In the genomic region with DNA sequence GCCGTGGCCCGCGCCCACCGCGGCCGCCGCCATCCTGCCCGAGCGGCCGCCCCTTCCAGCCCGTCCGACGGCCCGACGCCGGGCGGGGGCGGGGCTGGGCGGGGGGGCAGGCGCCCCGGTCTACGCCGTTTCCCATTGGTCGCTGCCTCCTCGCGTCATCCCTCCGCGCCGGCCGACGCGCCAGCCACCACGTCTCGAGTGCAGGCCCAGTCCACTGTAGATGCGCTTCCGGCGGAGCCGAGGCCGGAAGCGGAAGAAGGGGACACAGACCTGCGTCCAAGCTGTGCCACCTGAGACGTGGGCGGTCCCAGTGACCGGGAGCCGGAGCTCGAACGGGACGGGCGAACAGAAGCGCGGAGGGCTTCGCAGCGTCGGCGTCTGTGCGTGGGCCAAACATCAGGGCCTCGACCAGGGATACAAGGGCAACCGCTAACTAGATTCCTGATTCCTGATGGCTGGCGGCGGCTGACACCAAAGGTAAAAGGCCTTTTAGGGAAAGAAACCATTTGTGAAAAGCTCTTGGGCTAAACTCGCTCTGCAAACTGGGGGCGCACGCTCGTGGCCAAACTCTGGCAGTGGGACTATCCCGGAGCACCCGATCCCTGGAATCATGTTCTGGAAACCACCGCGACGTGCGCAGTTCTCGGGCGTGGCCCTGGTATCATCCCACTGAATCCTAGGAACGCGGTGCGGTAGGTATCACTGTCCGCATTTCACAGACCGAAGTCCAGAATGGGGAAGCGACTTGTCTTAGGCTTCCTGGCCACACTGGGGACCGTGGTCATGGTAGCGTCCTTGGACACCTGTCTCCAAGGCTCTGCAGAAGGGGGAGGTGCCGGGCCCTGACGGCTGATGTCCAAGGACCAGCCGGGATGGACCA, we compare ENCODE assay signal across 1 cellular context.
A peak's percentile ranks its signal among the peaks of the same experiment; 100 is the strongest.
TF ChIP-seq lines count a peak whose summit lies in the region.

Gene SLC35E1 (minus strand): TSS at position 84 of the 880 bp plus-strand sequence. CDS start 51 bp downstream, at position 33.

TF ChIP-seq in K562, 482 proteins besides CTCF, POLR2A, EP300 and RAD21 (continued from another document and continues in another):
- TF ChIP-seq, protein P1, sequence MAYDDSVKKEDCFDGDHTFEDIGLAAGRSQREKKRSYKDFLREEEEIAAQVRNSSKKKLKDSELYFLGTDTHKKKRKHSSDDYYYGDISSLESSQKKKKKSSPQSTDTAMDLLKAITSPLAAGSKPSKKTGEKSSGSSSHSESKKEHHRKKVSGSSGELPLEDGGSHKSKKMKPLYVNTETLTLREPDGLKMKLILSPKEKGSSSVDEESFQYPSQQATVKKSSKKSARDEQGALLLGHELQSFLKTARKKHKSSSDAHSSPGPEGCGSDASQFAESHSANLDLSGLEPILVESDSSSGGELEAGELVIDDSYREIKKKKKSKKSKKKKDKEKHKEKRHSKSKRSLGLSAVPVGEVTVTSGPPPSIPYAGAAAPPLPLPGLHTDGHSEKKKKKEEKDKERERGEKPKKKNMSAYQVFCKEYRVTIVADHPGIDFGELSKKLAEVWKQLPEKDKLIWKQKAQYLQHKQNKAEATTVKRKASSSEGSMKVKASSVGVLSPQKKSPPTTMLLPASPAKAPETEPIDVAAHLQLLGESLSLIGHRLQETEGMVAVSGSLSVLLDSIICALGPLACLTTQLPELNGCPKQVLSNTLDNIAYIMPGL (CRISPR knock-in tag; IDR thresholded peaks at IDR 0.05): no peak
- no peak for TF ChIP-seq ZKSCAN3 (CRISPR knock-in tag; IDR thresholded peaks at IDR 0.05)
- TF ChIP-seq ZC3H8 (IDR thresholded peaks at IDR 0.05): no peak
- no peak for TF ChIP-seq BACH1 (tag; IDR thresholded peaks at IDR 0.05)
- TF ChIP-seq ZC3H4 (CRISPR knock-in tag; IDR thresholded peaks at IDR 0.05; ENCODE audit: borderline replicate concordance): no peak
- TF ChIP-seq EGR1 (conservative IDR thresholded peaks at IDR 0.05): peak; percentile 95
- TF ChIP-seq RBBP5 (IDR thresholded peaks at IDR 0.05; ENCODE audit: borderline replicate concordance, insufficient read depth, low read length, poor library complexity, severe bottlenecking): no peak
- no peak for TF ChIP-seq BRD9 (IDR thresholded peaks at IDR 0.05; ENCODE audit: low read depth, partially characterized antibody)
- TF ChIP-seq, protein P2, sequence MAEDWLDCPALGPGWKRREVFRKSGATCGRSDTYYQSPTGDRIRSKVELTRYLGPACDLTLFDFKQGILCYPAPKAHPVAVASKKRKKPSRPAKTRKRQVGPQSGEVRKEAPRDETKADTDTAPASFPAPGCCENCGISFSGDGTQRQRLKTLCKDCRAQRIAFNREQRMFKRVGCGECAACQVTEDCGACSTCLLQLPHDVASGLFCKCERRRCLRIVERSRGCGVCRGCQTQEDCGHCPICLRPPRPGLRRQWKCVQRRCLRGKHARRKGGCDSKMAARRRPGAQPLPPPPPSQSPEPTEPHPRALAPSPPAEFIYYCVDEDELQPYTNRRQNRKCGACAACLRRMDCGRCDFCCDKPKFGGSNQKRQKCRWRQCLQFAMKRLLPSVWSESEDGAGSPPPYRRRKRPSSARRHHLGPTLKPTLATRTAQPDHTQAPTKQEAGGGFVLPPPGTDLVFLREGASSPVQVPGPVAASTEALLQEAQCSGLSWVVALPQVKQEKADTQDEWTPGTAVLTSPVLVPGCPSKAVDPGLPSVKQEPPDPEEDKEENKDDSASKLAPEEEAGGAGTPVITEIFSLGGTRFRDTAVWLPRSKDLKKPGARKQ (CRISPR knock-in tag; IDR thresholded peaks at IDR 0.05): no peak
- TF ChIP-seq MCM2 (IDR thresholded peaks at IDR 0.05; ENCODE audit: low read depth): 0 out of 2 replicates have a peak, but pooled peaks have one; percentile 17
- no peak for TF ChIP-seq FOXJ3 (CRISPR knock-in tag; IDR thresholded peaks at IDR 0.05)
- TF ChIP-seq, protein P3, sequence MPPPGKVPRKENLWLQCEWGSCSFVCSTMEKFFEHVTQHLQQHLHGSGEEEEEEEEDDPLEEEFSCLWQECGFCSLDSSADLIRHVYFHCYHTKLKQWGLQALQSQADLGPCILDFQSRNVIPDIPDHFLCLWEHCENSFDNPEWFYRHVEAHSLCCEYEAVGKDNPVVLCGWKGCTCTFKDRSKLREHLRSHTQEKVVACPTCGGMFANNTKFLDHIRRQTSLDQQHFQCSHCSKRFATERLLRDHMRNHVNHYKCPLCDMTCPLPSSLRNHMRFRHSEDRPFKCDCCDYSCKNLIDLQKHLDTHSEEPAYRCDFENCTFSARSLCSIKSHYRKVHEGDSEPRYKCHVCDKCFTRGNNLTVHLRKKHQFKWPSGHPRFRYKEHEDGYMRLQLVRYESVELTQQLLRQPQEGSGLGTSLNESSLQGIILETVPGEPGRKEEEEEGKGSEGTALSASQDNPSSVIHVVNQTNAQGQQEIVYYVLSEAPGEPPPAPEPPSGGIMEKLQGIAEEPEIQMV (tag; conservative IDR thresholded peaks at IDR 0.05; ENCODE audit: low read depth): no peak
- no peak for TF ChIP-seq NCOA4 (IDR thresholded peaks at IDR 0.05; ENCODE audit: partially characterized antibody)
- no peak for TF ChIP-seq MEF2A (IDR thresholded peaks at IDR 0.05; ENCODE audit: control insufficient read depth, low read depth, low read length)
- TF ChIP-seq, protein P4, sequence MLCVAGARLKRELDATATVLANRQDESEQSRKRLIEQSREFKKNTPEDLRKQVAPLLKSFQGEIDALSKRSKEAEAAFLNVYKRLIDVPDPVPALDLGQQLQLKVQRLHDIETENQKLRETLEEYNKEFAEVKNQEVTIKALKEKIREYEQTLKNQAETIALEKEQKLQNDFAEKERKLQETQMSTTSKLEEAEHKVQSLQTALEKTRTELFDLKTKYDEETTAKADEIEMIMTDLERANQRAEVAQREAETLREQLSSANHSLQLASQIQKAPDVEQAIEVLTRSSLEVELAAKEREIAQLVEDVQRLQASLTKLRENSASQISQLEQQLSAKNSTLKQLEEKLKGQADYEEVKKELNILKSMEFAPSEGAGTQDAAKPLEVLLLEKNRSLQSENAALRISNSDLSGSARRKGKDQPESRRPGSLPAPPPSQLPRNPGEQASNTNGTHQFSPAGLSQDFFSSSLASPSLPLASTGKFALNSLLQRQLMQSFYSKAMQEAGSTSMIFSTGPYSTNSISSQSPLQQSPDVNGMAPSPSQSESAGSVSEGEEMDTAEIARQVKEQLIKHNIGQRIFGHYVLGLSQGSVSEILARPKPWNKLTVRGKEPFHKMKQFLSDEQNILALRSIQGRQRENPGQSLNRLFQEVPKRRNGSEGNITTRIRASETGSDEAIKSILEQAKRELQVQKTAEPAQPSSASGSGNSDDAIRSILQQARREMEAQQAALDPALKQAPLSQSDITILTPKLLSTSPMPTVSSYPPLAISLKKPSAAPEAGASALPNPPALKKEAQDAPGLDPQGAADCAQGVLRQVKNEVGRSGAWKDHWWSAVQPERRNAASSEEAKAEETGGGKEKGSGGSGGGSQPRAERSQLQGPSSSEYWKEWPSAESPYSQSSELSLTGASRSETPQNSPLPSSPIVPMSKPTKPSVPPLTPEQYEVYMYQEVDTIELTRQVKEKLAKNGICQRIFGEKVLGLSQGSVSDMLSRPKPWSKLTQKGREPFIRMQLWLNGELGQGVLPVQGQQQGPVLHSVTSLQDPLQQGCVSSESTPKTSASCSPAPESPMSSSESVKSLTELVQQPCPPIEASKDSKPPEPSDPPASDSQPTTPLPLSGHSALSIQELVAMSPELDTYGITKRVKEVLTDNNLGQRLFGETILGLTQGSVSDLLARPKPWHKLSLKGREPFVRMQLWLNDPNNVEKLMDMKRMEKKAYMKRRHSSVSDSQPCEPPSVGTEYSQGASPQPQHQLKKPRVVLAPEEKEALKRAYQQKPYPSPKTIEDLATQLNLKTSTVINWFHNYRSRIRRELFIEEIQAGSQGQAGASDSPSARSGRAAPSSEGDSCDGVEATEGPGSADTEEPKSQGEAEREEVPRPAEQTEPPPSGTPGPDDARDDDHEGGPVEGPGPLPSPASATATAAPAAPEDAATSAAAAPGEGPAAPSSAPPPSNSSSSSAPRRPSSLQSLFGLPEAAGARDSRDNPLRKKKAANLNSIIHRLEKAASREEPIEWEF (CRISPR knock-in tag; IDR thresholded peaks at IDR 0.05): no peak
- TF ChIP-seq TRIM25 (IDR thresholded peaks at IDR 0.05; ENCODE audit: borderline replicate concordance): no peak
- TF ChIP-seq KDM1A (IDR thresholded peaks at IDR 0.05): no peak
- no peak for TF ChIP-seq ADNP (tag; IDR thresholded peaks at IDR 0.05)
- no peak for TF ChIP-seq CBX5 (IDR thresholded peaks at IDR 0.05; ENCODE audit: borderline replicate concordance, low read depth)
- no peak for TF ChIP-seq KAT2B (IDR thresholded peaks at IDR 0.05; ENCODE audit: low read depth, low read length)
- TF ChIP-seq ZZZ3 (IDR thresholded peaks at IDR 0.05): no peak
- no peak for TF ChIP-seq ERF (CRISPR knock-in tag; IDR thresholded peaks at IDR 0.05)
- TF ChIP-seq SETDB1 (IDR thresholded peaks at IDR 0.05; ENCODE audit: low read length): no peak
- TF ChIP-seq, protein P5, sequence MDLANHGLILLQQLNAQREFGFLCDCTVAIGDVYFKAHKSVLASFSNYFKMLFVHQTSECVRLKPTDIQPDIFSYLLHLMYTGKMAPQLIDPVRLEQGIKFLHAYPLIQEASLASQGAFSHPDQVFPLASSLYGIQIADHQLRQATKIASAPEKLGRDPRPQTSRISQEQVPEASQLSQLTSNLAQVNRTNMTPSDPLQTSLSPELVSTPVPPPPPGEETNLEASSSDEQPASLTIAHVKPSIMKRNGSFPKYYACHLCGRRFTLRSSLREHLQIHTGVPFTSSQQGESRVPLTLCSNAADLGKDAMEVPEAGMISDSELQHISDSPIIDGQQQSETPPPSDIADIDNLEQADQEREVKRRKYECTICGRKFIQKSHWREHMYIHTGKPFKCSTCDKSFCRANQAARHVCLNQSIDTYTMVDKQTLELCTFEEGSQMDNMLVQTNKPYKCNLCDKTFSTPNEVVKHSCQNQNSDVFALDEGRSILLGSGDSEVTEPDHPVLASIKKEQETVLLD (IDR thresholded peaks at IDR 0.05): no peak
- TF ChIP-seq MAZ (CRISPR knock-in tag; conservative IDR thresholded peaks at IDR 0.05 in 1 of 2, IDR thresholded peaks at IDR 0.05 in 1 of 2): peak; percentile 78 to 88
- TF ChIP-seq PYGO2 (tag; IDR thresholded peaks at IDR 0.05): no peak
- TF ChIP-seq ILF3 (IDR thresholded peaks at IDR 0.05; ENCODE audit: borderline replicate concordance): no peak
- no peak for TF ChIP-seq RB1 (IDR thresholded peaks at IDR 0.05; ENCODE audit: low read depth)
- no peak for TF ChIP-seq ZNF263 (CRISPR knock-in tag; IDR thresholded peaks at IDR 0.05; ENCODE audit: borderline replicate concordance)
- TF ChIP-seq ZNF408 (CRISPR knock-in tag; IDR thresholded peaks at IDR 0.05; ENCODE audit: low read depth): no peak
- no peak for TF ChIP-seq ZNF23 (CRISPR knock-in tag; IDR thresholded peaks at IDR 0.05)
- TF ChIP-seq CTBP1 (IDR thresholded peaks at IDR 0.05; ENCODE audit: borderline replicate concordance): peak; percentile 72
- no peak for TF ChIP-seq ZNF644 (tag; IDR thresholded peaks at IDR 0.05; ENCODE audit: low read depth)
- TF ChIP-seq DPF2 (IDR thresholded peaks at IDR 0.05): no peak
- peak in 1 of 2 experiments; percentile 94; a peak in 2 of 4 replicates for TF ChIP-seq TBL1XR1 (IDR thresholded peaks at IDR 0.05; ENCODE audit: low read length in 2 of 2)
- TF ChIP-seq SMARCA5 (IDR thresholded peaks at IDR 0.05): 0 out of 2 replicates have a peak, but pooled peaks have one; percentile 15
